In the genomic region with DNA sequence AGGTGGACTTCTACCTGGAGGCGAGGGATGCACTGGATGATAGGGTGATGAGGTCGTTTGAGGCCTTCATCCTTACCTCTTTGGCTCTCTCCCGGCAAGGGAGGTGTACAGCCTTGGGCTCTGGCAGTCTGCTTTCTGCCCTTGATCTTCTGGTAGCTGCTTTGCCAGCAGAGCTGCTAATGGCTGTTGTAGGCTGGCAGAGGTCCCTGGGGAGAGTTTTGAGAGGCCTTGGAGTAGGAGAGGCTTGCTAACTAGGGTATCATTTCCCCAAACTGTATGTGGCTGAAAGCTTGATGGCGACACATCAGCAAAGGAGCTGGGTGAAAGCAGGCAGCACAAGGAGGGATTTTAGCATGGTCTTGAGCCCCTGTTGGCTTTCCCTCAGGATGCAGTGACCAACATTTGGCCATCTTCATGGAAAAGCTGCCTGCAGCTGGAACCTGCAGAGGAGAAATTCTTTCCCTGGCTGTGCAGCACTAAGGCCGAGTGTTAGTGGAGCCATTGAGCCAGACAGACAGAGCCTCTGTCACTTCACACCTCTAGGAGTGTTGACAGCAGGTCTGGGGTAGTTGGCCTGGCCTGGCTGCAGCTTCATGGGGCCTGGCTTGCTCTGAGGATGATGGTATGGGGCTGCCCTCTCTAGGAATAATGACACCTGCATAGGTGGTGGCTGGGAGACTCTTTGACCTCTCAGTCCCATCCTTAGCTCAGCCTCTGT, we compare ENCODE assay signal across 8 cellular contexts. TPM values are rescaled to one million over a fixed set of nuclear protein-coding genes. Genes with fewer than 3 reads are reported as not detected.
A peak's percentile ranks its signal among the peaks of the same experiment; 100 is the strongest.
DNase-seq lines count a peak whose midpoint lies in the region; ATAC-seq, FAIRE-seq and TF ChIP-seq lines count a peak whose summit lies in the region.

No MANE protein-coding gene starts in this region.

- FAIRE-seq in pancreas (lab: Jason Lieb, UNC), result no peak

- TF ChIP-seq CTCF in GM12864 (IDR thresholded peaks at IDR 0.05; ENCODE audit: low read depth, low read length, missing control alignments) (no peak), pancreas (IDR thresholded peaks at IDR 0.05) (no peak)

- TF ChIP-seq POLR2A in erythroblast (IDR thresholded peaks at IDR 0.05; ENCODE audit: low read length), result no peak

- H3K4me1 ChIP-seq in pancreas, result no peaks in the 10 kb centered on the region

- no peaks in the 10 kb centered on the region for H3K27me3 ChIP-seq in pancreas

- WGBS in pancreas, 2 donors, result 64 to 69% methylated on average over 5 of the region's 5 CpGs

- peak overlapping the region; percentile 79 for H3K27ac ChIP-seq in cingulate gyrus (ENCODE audit: low read depth, low read length)
- H3K27ac ChIP-seq in pancreas, result peak overlapping the region; percentile 73 to 89 (median 86)

- no peaks in the 10 kb centered on the region for H3K9me3 ChIP-seq in pancreas

- peak overlapping the region; percentile 57; the same call in 1 of the 2 replicates for H3K4me3 ChIP-seq in GM12864 (ENCODE audit: low read depth, low read length)
- peak overlapping the region in 3 of 4 donors; percentile 57 to 71 (median 67) for H3K4me3 ChIP-seq in pancreas

- no peaks in the 10 kb centered on the region for H3K36me3 ChIP-seq in pancreas

- intact Hi-C loops in pancreas (cut with DNase I), result no loop called here

- ATAC-seq in pancreas, result no peak
- ATAC-seq in HG02759 (IDR thresholded peaks at IDR 0.05; ENCODE audit: unreplicated experiment), result no peak

- DNase-seq in GM12864 (ENCODE audit: low read depth) (no peak), NCI-H524 treated with DMSO at 0.1 percent for 48 hours (lab: John Stamatoyannopoulos, UW) (peak; percentile 55), pancreas (no peak), GF-D8 (lab: John Stamatoyannopoulos, UW) (no peak), NCI-H2227 (lab: John Stamatoyannopoulos, UW; ENCODE audit: unreplicated experiment) (no peak), erythroblast (lab: John Stamatoyannopoulos, UW) (no peak)

RNA-seq across cellular contexts. Expression of a gene that starts 3.5 kb away (rescaled TPM):
- 1 to 10 TPM; 2.7 to 10.0 (median 3.7) TPM for total RNA-seq in pancreas
- polyA plus RNA-seq in pancreas, result 1 to 10 TPM; 3.0 to 5.6 TPM
